Comparison of ENCODE assay signal across 1 cellular context in the genomic region with DNA sequence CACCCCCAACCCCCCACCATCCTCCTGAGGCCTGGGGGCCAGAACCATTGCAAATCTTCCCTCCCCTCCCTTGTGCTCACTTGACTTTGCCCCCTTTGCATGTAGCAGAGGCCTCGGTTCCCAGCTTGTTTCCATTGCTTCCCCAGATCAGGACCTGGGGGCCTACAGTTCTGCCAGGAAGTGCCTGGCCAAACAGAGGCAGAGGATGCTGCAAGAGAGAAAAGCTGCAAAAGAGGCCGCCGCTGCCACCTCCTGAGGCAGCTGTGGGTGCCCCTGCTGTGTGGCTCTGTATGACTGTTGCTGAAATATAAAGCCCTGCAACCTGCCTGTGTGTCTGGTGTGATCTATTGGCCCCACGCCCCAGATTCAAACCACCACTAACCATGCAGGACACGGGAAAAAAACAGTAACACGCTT.
TF ChIP-seq lines count a peak whose summit lies in the region.

No MANE protein-coding gene starts in this region.

TF ChIP-seq in HepG2, 621 proteins besides CTCF, POLR2A, EP300 and RAD21 (continued from another document):
- TF ChIP-seq, protein P1, sequence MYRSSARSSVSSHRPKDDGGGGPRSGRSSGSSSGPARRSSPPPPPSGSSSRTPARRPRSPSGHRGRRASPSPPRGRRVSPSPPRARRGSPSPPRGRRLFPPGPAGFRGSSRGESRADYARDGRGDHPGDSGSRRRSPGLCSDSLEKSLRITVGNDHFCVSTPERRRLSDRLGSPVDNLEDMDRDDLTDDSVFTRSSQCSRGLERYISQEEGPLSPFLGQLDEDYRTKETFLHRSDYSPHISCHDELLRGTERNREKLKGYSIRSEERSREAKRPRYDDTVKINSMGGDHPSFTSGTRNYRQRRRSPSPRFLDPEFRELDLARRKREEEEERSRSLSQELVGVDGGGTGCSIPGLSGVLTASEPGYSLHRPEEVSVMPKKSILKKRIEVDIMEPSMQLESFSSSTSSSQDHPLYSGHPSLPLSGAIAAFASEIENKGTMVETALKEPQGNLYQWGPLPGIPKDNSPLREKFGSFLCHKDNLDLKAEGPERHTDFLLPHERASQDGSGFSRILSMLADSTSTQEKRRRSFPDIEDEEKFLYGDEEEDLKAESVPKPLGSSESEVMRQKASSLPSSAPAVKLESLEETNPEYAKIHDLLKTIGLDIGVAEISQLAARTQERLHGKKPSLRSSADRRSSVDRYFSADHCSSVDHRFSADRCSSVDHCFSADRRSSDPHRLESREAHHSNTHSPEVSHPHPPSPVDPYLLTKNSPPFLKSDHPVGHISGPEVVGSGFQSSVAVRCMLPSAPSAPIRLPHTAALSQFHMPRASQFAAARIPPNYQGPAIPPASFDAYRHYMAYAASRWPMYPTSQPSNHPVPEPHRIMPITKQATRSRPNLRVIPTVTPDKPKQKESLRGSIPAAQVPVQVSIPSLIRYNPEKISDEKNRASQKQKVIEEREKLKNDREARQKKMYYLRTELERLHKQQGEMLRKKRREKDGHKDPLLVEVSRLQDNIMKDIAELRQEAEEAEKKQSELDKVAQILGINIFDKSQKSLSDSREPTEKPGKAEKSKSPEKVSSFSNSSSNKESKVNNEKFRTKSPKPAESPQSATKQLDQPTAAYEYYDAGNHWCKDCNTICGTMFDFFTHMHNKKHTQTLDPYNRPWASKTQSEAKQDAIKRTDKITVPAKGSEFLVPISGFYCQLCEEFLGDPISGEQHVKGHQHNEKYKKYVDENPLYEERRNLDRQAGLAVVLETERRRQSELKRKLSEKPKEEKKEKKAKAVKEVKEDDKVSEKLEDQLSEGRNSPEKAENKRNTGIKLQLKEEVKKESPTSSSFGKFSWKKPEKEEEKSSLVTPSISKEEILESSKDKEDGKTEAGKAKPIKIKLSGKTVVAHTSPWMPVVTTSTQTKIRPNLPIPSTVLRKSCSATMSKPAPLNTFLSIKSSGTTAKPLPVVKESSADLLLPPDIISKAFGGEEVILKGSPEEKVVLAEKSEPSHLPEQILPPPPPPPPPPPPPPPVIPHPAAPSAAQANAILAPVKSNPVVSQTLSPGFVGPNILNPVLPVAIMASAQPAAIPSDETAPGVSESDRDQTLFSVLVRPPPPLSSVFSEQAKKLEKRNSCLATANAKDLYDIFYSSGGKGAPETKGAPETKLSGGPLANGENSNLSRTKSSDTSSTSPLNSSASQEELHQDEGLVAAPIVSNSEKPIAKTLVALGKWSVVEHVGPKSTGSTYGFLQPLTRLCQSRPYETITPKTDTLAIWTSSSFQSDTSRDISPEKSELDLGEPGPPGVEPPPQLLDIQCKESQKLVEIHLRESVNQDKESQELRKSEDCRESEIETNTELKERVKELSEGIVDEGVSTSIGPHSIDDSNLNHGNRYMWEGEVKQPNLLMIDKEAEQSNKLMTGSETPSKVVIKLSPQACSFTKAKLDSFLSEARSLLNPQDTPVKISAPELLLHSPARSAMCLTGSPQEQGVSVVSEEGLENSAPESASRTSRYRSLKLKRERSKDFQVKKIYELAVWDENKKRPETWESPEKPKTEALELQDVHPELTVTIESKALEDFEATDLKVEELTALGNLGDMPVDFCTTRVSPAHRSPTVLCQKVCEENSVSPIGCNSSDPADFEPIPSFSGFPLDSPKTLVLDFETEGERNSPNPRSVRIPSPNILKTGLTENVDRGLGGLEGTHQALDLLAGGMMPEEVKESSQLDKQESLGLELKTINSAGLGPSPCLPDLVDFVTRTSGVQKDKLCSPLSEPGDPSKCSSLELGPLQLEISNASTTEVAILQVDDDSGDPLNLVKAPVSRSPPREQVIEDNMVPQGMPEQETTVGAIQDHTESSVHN (CRISPR knock-in tag; IDR thresholded peaks at IDR 0.05), result no peak
- TF ChIP-seq STAT5B (CRISPR knock-in tag; IDR thresholded peaks at IDR 0.05) (no peak), ZNF577 (CRISPR knock-in tag; IDR thresholded peaks at IDR 0.05; ENCODE audit: borderline replicate concordance, low read depth) (no peak), TBX3 (IDR thresholded peaks at IDR 0.05; ENCODE audit: borderline replicate concordance) (no peak), PRMT3 (CRISPR knock-in tag; IDR thresholded peaks at IDR 0.05; ENCODE audit: borderline replicate concordance, low read depth) (0 out of 2 replicates have a peak, but pooled peaks have one; percentile 14), ZNF777 (CRISPR knock-in tag; IDR thresholded peaks at IDR 0.05) (0 out of 2 replicates have a peak, but pooled peaks have one; percentile 13)
TF ChIP-seq in HepG2: peak in this region for 10.
